In genomic region chr18:65587491-65587890, GRCh38 we compare ENCODE assay signal across 30 cellular contexts.
"Had no signal": no experiment of that assay in that cellular context is flagged by ENCODE, and none has a peak within 500 bp of the region (broad histone marks: within the 10 kb centered on the region; RNA-seq: fewer than 3 reads in every experiment).

No MANE protein-coding gene starts in this region.

- H3K27ac ChIP-seq: adrenal gland, body of pancreas, cardiac muscle cell, parathyroid adenoma, right atrium auricular region, stomach, thyroid gland, upper lobe of left lung, vagina had no signal

- H3K9ac ChIP-seq: parathyroid adenoma had no signal

- H3K9me3 ChIP-seq: adrenal gland, body of pancreas, right atrium auricular region, stomach, thyroid gland, upper lobe of left lung, vagina had no signal

- H3K79me2 ChIP-seq: parathyroid adenoma had no signal

- H3K27me3 ChIP-seq: adrenal gland, body of pancreas, cardiac muscle cell, right atrium auricular region, stomach, thyroid gland, upper lobe of left lung, vagina had no signal

- H3K4me3 ChIP-seq: adrenal gland, body of pancreas, cardiac muscle cell, right atrium auricular region, smooth muscle cell, stomach, thyroid gland, upper lobe of left lung, vagina had no signal

- H3K4me2 ChIP-seq: smooth muscle cell had no signal

- ATAC-seq: body of pancreas; effector memory CD8-positive, alpha-beta T cell; left colon; stimulated activated naive B cell treated with anti-CD40 and anti-IgM and Interleukin-4, amounts not matched to agents 10 μg/mL and 1 μg/mL and 100 μg/mL, for 72 hours had no signal

- H2AFZ ChIP-seq: parathyroid adenoma had no signal

- H3K4me1 ChIP-seq: adrenal gland, body of pancreas, parathyroid adenoma, right atrium auricular region, stomach, thyroid gland, upper lobe of left lung, vagina had no signal

- DNase-seq: activated CD4-positive, alpha-beta memory T cell treated with anti-CD3 and anti-CD28 coated beads for 36 hours; activated CD4-positive, alpha-beta T cell treated with anti-CD3 and anti-CD28 coated beads, Interleukin-2, amount 10 ng/mL, durations not matched to agents 24 days and 14 days; activated CD4-positive, CD25-positive, alpha-beta regulatory T cell treated with anti-CD3 and anti-CD28 coated beads, Interleukin-2, amount 50 U/mL, for 72 hours; activated CD8-positive, alpha-beta memory T cell treated with anti-CD3 and anti-CD28 coated beads, Interleukin-2, amount 50 U/mL, for 4 hours; activated effector memory CD4-positive, alpha-beta T cell treated with anti-CD3 and anti-CD28 coated beads, Interleukin-2, amount 50 U/mL, for 16 hours; activated naive CD4-positive, alpha-beta T cell treated with anti-CD3 and anti-CD28 coated beads for 36 hours; activated naive CD8-positive, alpha-beta T cell treated with anti-CD3 and anti-CD28 coated beads for 36 hours; activated T-cell treated with anti-CD3 and anti-CD28 coated beads, Interleukin-2, amount 50 U/mL, for 1 hour; adrenal gland; aorta; body of pancreas; cerebellar nuclear complex; cortex of kidney; effector memory CD8-positive, alpha-beta T cell; foreskin fibroblast; hippocampal formation; kidney; left colon; mammary epithelial cell; naive B cell; stimulated activated CD4-positive, alpha-beta T cell treated with anti-CD3 and anti-CD28 coated beads, Interleukin-1b, Interleukin-23, amount 100 ng/mL, for 48 hours; stimulated activated naive B cell treated with anti-CD40 and anti-IgM and Interleukin-4, amounts not matched to agents 10 μg/mL and 1 μg/mL and 100 μg/mL, for 72 hours; stomach; thyroid gland; upper lobe of left lung had no signal

- H3K36me3 ChIP-seq: adrenal gland, cardiac muscle cell, right atrium auricular region, stomach, thyroid gland, upper lobe of left lung, vagina had no signal
